22 cellular contexts compared by ENCODE assay signal in the genomic region with DNA sequence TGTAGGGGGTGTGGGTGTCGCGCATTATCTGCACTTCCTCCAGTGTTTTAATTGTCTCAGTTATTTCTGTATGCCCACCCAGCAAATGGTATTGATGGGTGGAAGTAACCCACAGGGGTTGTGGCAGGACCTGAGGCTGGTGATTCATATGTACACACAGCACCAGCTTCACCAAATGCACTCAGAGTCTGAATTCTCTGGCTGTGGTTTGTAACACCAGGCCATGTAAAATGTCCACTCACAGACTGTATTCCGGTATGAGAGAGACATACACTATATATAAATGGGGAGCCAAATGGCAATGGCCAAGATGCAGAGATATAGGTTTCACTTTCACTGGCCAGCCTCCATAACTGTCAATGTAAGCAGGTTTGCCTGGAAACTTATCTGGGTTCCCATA.
DNase-seq lines count a peak whose midpoint lies in the region; ATAC-seq and TF ChIP-seq lines count a peak whose summit lies in the region.
"Had no signal": no experiment of that assay in that cellular context is flagged by ENCODE, and none has a peak within 500 bp of the region (broad histone marks: within the 10 kb centered on the region; RNA-seq: fewer than 3 reads in every experiment).

No MANE protein-coding gene starts in this region.

- peak; percentile 19 for DNase-seq in HT1080 (ENCODE audit: low read depth)
- peak; percentile 16 for DNase-seq in OCI-M1 (lab: John Stamatoyannopoulos, UW)
- peak; percentile 13 for DNase-seq in RPMI8226
- no peak for DNase-seq in lower lobe of right lung
- DNase-seq in NCI-H226, result no peak
- DNase-seq: AML-193; CD4-positive, alpha-beta memory T cell; CD8-positive, alpha-beta memory T cell; COR-L47; DMS 273 treated with DMSO at 0.1 percent for 48 hours; DMS153; DMS53; DMS79; DND-41; EL; GDM1 had no signal

- H3K4me1 ChIP-seq in lower lobe of right lung, result no peaks in the 10 kb centered on the region
- H3K4me1 ChIP-seq: A549; BLaER1 treated with 17β-estradiol and CSF1 and Interleukin-3, amounts not matched to agents 10 nM and 100 nM had no signal

- no peaks in the 10 kb centered on the region for H3K36me3 ChIP-seq in lower lobe of right lung

- no peak for TF ChIP-seq CTCF in lower lobe of right lung (IDR thresholded peaks at IDR 0.05)

- H3K27me3 ChIP-seq in lower lobe of right lung (ENCODE audit: low read depth), result no peaks in the 10 kb centered on the region
- H3K27me3 ChIP-seq: BLaER1 treated with 17β-estradiol and CSF1 and Interleukin-3, amounts not matched to agents 10 nM and 100 nM had no signal

- ATAC-seq in lower lobe of right lung (no peak), HG03280 (IDR thresholded peaks at IDR 0.05; ENCODE audit: unreplicated experiment) (no peak)
- ATAC-seq: A549, GM12878 had no signal

- intact Hi-C loops in lower lobe of right lung (cut with DNase I), result no loop called here

- H3K27ac ChIP-seq in lower lobe of right lung, result no peak overlapping the region
- H3K27ac ChIP-seq: 22Rv1; A549; BLaER1 treated with 17β-estradiol and CSF1 and Interleukin-3, amounts not matched to agents 10 nM and 100 nM; C4-2B had no signal

- no peak overlapping the region for H3K4me3 ChIP-seq in lower lobe of right lung
- H3K4me3 ChIP-seq: A549; BLaER1 treated with 17β-estradiol and CSF1 and Interleukin-3, amounts not matched to agents 10 nM and 100 nM; GM12878 had no signal

- no peaks in the 10 kb centered on the region for H3K9me3 ChIP-seq in lower lobe of right lung
- H3K9me3 ChIP-seq: A549 had no signal

Comparison
In these comparisons a context has a peak if more than half of its experiments do, and no peak if none do; other contexts are left out.
1. DNase-seq: peak in HT1080 (single experiment), OCI-M1 (single experiment) and RPMI8226 (single experiment); none in lower lobe of right lung (single experiment) and NCI-H226 (single experiment).